In the genomic region with DNA sequence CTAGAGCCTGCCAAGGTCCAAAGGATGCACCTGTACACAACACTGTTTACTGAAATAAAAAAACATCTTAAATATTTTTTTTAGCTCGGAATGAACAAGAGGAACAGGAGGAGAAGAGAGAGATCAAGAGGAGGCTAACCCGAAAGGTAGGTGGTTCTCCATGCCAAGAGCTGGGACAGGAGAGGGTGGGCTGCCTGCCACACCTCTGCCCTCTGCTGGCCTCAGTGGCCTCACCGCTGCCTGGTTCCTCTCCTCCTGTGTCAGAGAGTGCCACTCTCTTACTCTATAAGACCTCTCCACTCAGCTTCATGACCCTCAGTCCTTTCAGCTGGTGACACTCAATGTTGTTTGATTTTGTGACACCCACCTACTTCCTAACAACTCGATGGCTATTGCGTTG, we compare ENCODE assay signal across 13 cellular contexts. TPM values are rescaled to one million over a fixed set of nuclear protein-coding genes. Genes with fewer than 3 reads are reported as not detected.
DNase-seq lines count a peak whose midpoint lies in the region; ATAC-seq and TF ChIP-seq lines count a peak whose summit lies in the region.
"Had no signal": no experiment of that assay in that cellular context is flagged by ENCODE, and none has a peak within 500 bp of the region (broad histone marks: within the 10 kb centered on the region; RNA-seq: fewer than 3 reads in every experiment).

No MANE protein-coding gene starts in this region.

- CTCF ChIA-PET in activated naive CD4-positive, alpha-beta T cell treated with anti-CD3 and anti-CD28 coated beads, Interleukin-2, amount 10 ng/mL, durations not matched to agents 7 days and 5 days (lab: Charles Lee), result interaction anchor here (0.7 to 1.5 kb wide), 4 partner anchors 8 to 365 kb away, joined by 3 read pairs; no protein-coding TSS in a partner anchor

- no peak overlapping the region for H3K4me3 Mint-ChIP-seq in T-helper 17 cell
- no peak overlapping the region for H3K4me3 Mint-ChIP-seq in activated naive CD4-positive, alpha-beta T cell treated with anti-CD3 and anti-CD28 coated beads, Interleukin-2, amount 10 ng/mL, durations not matched to agents 7 days and 5 days

- no peak overlapping the region for H3K4me3 ChIP-seq in DND-41 (ENCODE audit: low read depth in 1 of 2, low read length in 2 of 2)
- H3K4me3 ChIP-seq: left lung, SK-N-MC had no signal

- no peak overlapping the region for H3K9ac ChIP-seq in DND-41 (ENCODE audit: low read depth, low read length)

- no peaks in the 10 kb centered on the region for H4K20me1 ChIP-seq in DND-41 (ENCODE audit: insufficient read depth, low read length)

- H3K27me3 Mint-ChIP-seq in T-helper 17 cell, result no peaks in the 10 kb centered on the region
- peaks cover 7% of the 10 kb centered on the region for H3K27me3 Mint-ChIP-seq in activated naive CD4-positive, alpha-beta T cell treated with anti-CD3 and anti-CD28 coated beads, Interleukin-2, amount 10 ng/mL, durations not matched to agents 7 days and 5 days

- TF ChIP-seq CTCF in DND-41 (IDR thresholded peaks at IDR 0.05; ENCODE audit: borderline replicate concordance, extremely low read depth, low read length, poor library complexity, severe bottlenecking) (peak; percentile 49), GM20000 (IDR thresholded peaks at IDR 0.05; ENCODE audit: extremely low read depth, missing control alignments) (peak; percentile 45)

- H3K4me1 ChIP-seq in DND-41 (ENCODE audit: insufficient read depth, low read length), result no peaks in the 10 kb centered on the region

- H3K27ac ChIP-seq in DND-41 (ENCODE audit: low read length), result no peak overlapping the region
- H3K27ac ChIP-seq: left lung, SK-N-MC had no signal

- H3K9me3 ChIP-seq in DND-41 (ENCODE audit: insufficient read depth, low read length, severe bottlenecking), result no peaks in the 10 kb centered on the region
- no peaks in the 10 kb centered on the region for H3K9me3 ChIP-seq in T-helper 17 cell (ENCODE audit: control insufficient read depth, low read length, poor library complexity, severe bottlenecking)
- H3K9me3 ChIP-seq: left lung had no signal

- H3K36me3 Mint-ChIP-seq in T-helper 17 cell (ENCODE audit: low read depth), result no peaks in the 10 kb centered on the region
- H3K36me3 Mint-ChIP-seq in activated naive CD4-positive, alpha-beta T cell treated with anti-CD3 and anti-CD28 coated beads, Interleukin-2, amount 10 ng/mL, durations not matched to agents 7 days and 5 days, result no peaks in the 10 kb centered on the region

- H3K4me1 Mint-ChIP-seq in T-helper 17 cell, result peaks cover 13% of the 10 kb centered on the region
- H3K4me1 Mint-ChIP-seq in activated naive CD4-positive, alpha-beta T cell treated with anti-CD3 and anti-CD28 coated beads, Interleukin-2, amount 10 ng/mL, durations not matched to agents 7 days and 5 days, result peaks cover 26% of the 10 kb centered on the region

- H3K9me3 Mint-ChIP-seq in activated naive CD4-positive, alpha-beta T cell treated with anti-CD3 and anti-CD28 coated beads, Interleukin-2, amount 10 ng/mL, durations not matched to agents 7 days and 5 days, result no peaks in the 10 kb centered on the region

- no peaks in the 10 kb centered on the region for H3K36me3 ChIP-seq in DND-41 (ENCODE audit: insufficient read depth, low read length)

- H3K27ac Mint-ChIP-seq in T-helper 17 cell, result peak overlapping the region; percentile 14
- H3K27ac Mint-ChIP-seq in activated naive CD4-positive, alpha-beta T cell treated with anti-CD3 and anti-CD28 coated beads, Interleukin-2, amount 10 ng/mL, durations not matched to agents 7 days and 5 days, result no peak overlapping the region

- H3K79me2 ChIP-seq in DND-41 (ENCODE audit: insufficient read depth, low read length), result no peaks in the 10 kb centered on the region

- no peaks in the 10 kb centered on the region for H3K27me3 ChIP-seq in DND-41 (ENCODE audit: insufficient read depth, low read length, poor library complexity)
- H3K27me3 ChIP-seq: left lung had no signal

- H2AFZ ChIP-seq in DND-41 (ENCODE audit: low read depth, low read length), result no peak overlapping the region

- no peak overlapping the region for H3K4me2 ChIP-seq in DND-41 (ENCODE audit: insufficient read depth, low read length)

- peak; percentile 33; the same call in 1 of the 3 replicates for ATAC-seq in DND-41 (ENCODE audit: insufficient read depth, low read depth)
- no peak for ATAC-seq in T-helper 17 cell
- peak; percentile 27 for ATAC-seq in left lobe of liver
- no peak for ATAC-seq in GM19351 (IDR thresholded peaks at IDR 0.05; ENCODE audit: unreplicated experiment)
- ATAC-seq: left lung had no signal

- DNase-seq in DND-41 (no peak), GM20000 (ENCODE audit: low spot score) (no peak), T-helper 17 cell (no peak), left lobe of liver (ENCODE audit: low spot score) (no peak), occipital lobe (lab: John Stamatoyannopoulos, UW) (no peak)
- no peak for DNase-seq in activated naive CD4-positive, alpha-beta T cell treated with anti-CD3 and anti-CD28 coated beads, Interleukin-2, amount 10 ng/mL, durations not matched to agents 7 days and 5 days
- DNase-seq: activated T-cell treated with anti-CD3 and anti-CD28 coated beads, Interleukin-2, amount 50 U/mL, for 48 hours; effector CD8-positive, alpha-beta T cell; left lung; small intestine; substantia nigra had no signal

RNA-seq across cellular contexts. Expression of a gene that starts 50.2 kb away (rescaled TPM):
- 10 to 100 TPM in 1 of 2 donors, 1 to 10 TPM in 1; 9.1 to 12.4 TPM for total RNA-seq in T-helper 17 cell
- 10.4 TPM for total RNA-seq in left lobe of liver
- 41.8 TPM for total RNA-seq in occipital lobe

Comparison
In these comparisons a context has a peak if more than half of its experiments do, and no peak if none do; other contexts are left out.
1. ATAC-seq: peak in DND-41 (single experiment) and left lobe of liver (single experiment); none in T-helper 17 cell (single experiment) and GM19351 (single experiment).